ENCODE assay signal across 8 cellular contexts in the genomic region with DNA sequence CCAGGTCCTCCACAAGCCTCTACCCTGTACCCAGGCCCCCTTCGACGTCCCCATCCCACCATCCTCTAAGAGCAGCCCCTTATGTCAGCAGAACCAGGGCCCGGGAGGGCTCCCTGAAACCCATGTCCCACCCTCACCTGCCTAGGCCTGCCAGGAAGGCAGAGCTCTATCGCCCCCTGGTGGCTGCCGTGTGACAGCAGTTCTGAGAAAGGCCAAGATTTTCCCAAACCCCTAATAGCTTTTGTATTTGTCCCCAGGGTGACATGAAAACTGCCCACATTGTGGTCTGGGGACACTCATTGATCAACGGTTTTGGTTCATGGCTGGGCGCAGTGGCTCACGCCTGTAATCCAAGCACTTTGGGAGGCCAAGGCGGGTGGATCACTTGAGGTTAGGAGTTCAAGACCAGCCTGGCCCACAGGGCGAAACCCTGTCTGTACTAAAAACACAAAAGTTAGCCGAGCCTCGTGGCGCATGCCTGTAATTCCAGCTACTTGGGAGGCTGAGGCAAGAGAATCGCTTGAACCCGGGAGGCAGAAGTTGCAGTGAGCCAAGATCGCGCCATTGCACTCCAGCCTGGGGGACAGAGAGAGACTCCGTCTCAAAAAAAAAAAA. TPM values are rescaled to one million over a fixed set of nuclear protein-coding genes. Genes with fewer than 3 reads are reported as not detected.
DNase-seq lines count a peak whose midpoint lies in the region; TF ChIP-seq lines count a peak whose summit lies in the region.
"Not testable (repeated sequence)": the region's sequence is repeated elsewhere in the genome, so short reads cannot be mapped to it uniquely, and the experiment has no call there.
"Had no signal": no experiment of that assay in that cellular context is flagged by ENCODE, and none has a peak within 500 bp of the region (broad histone marks: within the 10 kb centered on the region; RNA-seq: fewer than 3 reads in every experiment).

No MANE protein-coding gene starts in this region.

- TF ChIP-seq CTCF in GM12801 (IDR thresholded peaks at IDR 0.05; ENCODE audit: extremely low read depth, insufficient read length): peak; percentile 84

- DNase-seq in NAMALWA (ENCODE audit: low spot score) (peak; percentile 88), SJCRH30 (peak; percentile 81 to 90), activated T-cell treated with anti-CD3 and anti-CD28 coated beads for 4 hours (peak; percentile 72), kidney glomerular epithelial cell (lab: John Stamatoyannopoulos, UW) (peak; percentile 5)
- peak; percentile 74 for DNase-seq in effector CD4-positive, alpha-beta T cell
- peak; percentile 80 for DNase-seq in stimulated activated CD4-positive, alpha-beta T cell treated with anti-CD3 and anti-CD28 coated beads, Interleukin-12 subunit alpha, Interleukin-12 subunit beta, amount 100 ng/mL, for 4 hours

- H3K27ac ChIP-seq in SJCRH30: not testable (repeated sequence)

- not testable (repeated sequence) for H3K36me3 ChIP-seq in SJCRH30

- not testable (repeated sequence) for H3K4me3 ChIP-seq in SJCRH30

- not testable (repeated sequence) for H3K27me3 ChIP-seq in SJCRH30

- not testable (repeated sequence) for H3K9me3 ChIP-seq in SJCRH30 (replicated peaks)

- H3K4me1 ChIP-seq in SJCRH30: not testable (repeated sequence)

RNA-seq across cellular contexts. Expression of a gene that starts 27.7 kb away (rescaled TPM):
- total RNA-seq in SJCRH30 (2014; rRNA removed; shearing (Covaris generic)): not detected in 2 replicates
- total RNA-seq: mononuclear cell had no signal

RNA-seq across cellular contexts. Expression of a gene that starts 48.0 kb away (rescaled TPM):
- total RNA-seq in SJCRH30 (2014; rRNA removed; shearing (Covaris generic)): not detected in 2 replicates

Comparison
In these comparisons a context has a peak if more than half of its experiments do, and no peak if none do; other contexts are left out.
1. DNase-seq: peak in every context shown above with its lines; median percentile 88 in NAMALWA; 86 in SJCRH30; 80 in stimulated activated CD4-positive, alpha-beta T cell treated with anti-CD3 and anti-CD28 coated beads, Interleukin-12 subunit alpha, Interleukin-12 subunit beta, amount 100 ng/mL, for 4 hours; 74 in effector CD4-positive, alpha-beta T cell; 72 in activated T-cell treated with anti-CD3 and anti-CD28 coated beads for 4 hours; 5 in kidney glomerular epithelial cell.